8 cellular contexts compared by ENCODE assay signal in genomic region chr21:25708467-25709065, GRCh38. TPM values are rescaled to one million over a fixed set of nuclear protein-coding genes. Genes with fewer than 3 reads are reported as not detected.
DNase-seq lines count a peak whose midpoint lies in the region; ATAC-seq, FAIRE-seq and TF ChIP-seq lines count a peak whose summit lies in the region.

No MANE protein-coding gene starts in this region.

- no peaks in the 10 kb centered on the region for H3K79me2 ChIP-seq in endothelial cell of umbilical vein (ENCODE audit: control insufficient read depth, insufficient read depth, low read length)
- no peaks in the 10 kb centered on the region for H3K79me2 ChIP-seq in neural cell (replicated peaks; ENCODE audit: insufficient read depth, low read length)

- H3K4me1 ChIP-seq in BE2C (no peaks in the 10 kb centered on the region), endothelial cell of umbilical vein (ENCODE audit: control insufficient read depth, extremely low read depth, insufficient read depth, low read length) (no peaks in the 10 kb centered on the region), transverse colon (no peaks in the 10 kb centered on the region)

- H3K4me1 Mint-ChIP-seq in activated CD8-positive, alpha-beta T cell treated with anti-CD3 and anti-CD28 coated beads for 36 hours (ENCODE audit: low read depth), result no peaks in the 10 kb centered on the region

- no peak overlapping the region for H2AFZ ChIP-seq in endothelial cell of umbilical vein (ENCODE audit: low read depth, low read length)
- H2AFZ ChIP-seq in neural cell (ENCODE audit: low read depth, low read length), result no peak overlapping the region

- no peaks in the 10 kb centered on the region for H3K9me3 Mint-ChIP-seq in activated CD8-positive, alpha-beta T cell treated with anti-CD3 and anti-CD28 coated beads for 36 hours

- H3K4me2 ChIP-seq in endothelial cell of umbilical vein (ENCODE audit: insufficient read depth, low read length) (no peak overlapping the region), neural cell (ENCODE audit: low read length) (no peak overlapping the region)

- no peaks in the 10 kb centered on the region for H3K27me3 Mint-ChIP-seq in activated CD8-positive, alpha-beta T cell treated with anti-CD3 and anti-CD28 coated beads for 36 hours

- peak; percentile 50 for ATAC-seq in GM19035 (IDR thresholded peaks at IDR 0.05; ENCODE audit: unreplicated experiment)
- peak; percentile 55 for ATAC-seq in activated CD8-positive, alpha-beta T cell treated with anti-CD3 and anti-CD28 coated beads for 36 hours

- H3K27ac Mint-ChIP-seq in activated CD8-positive, alpha-beta T cell treated with anti-CD3 and anti-CD28 coated beads for 36 hours, result no peak overlapping the region

- H3K9me1 ChIP-seq in endothelial cell of umbilical vein (replicated peaks; ENCODE audit: control insufficient read depth, extremely low read depth, insufficient read depth, low read length), result no peaks in the 10 kb centered on the region

- intact Hi-C loops in activated CD8-positive, alpha-beta T cell treated with anti-CD3 and anti-CD28 coated beads for 36 hours (cut with micrococcal nuclease), result loop anchor here (1.0 to 2.0 kb wide), 2 partner anchors 100 to 288 kb away; no protein-coding TSS in a partner anchor
- intact Hi-C loops in endothelial cell of umbilical vein (cut with micrococcal nuclease), result loop anchor here (1.0 to 2.0 kb wide), 4 partner anchors 20 to 287 kb away; partner anchors contain the start of genes ATP5PF and GABPA
- intact Hi-C loops in transverse colon (cut with DNase I; ENCODE audit: low total_unique reads), result loop anchor here (2.0 kb wide), 1 partner anchor 100 kb away; no protein-coding TSS in a partner anchor

- no peaks in the 10 kb centered on the region for H3K36me3 ChIP-seq in BE2C
- no peaks in the 10 kb centered on the region for H3K36me3 ChIP-seq in endothelial cell of umbilical vein (ENCODE audit: control insufficient read depth in 2 of 2, extremely low read depth in 1 of 2, insufficient read depth in 2 of 2, low read length in 2 of 2)
- no peaks in the 10 kb centered on the region for H3K36me3 ChIP-seq in neural cell (ENCODE audit: insufficient read depth, low read length)
- no peaks in the 10 kb centered on the region for H3K36me3 ChIP-seq in transverse colon

- H3K9ac ChIP-seq in endothelial cell of umbilical vein (replicated peaks; ENCODE audit: extremely low read depth, insufficient read depth, low read length), result no peak overlapping the region
- H3K9ac ChIP-seq in neural cell (ENCODE audit: low read length), result no peak overlapping the region

- H3K27me3 ChIP-seq in BE2C (no peaks in the 10 kb centered on the region), endothelial cell of umbilical vein (ENCODE audit: control insufficient read depth in 2 of 2, insufficient read depth in 2 of 2, low read length in 2 of 2) (no peaks in the 10 kb centered on the region), neural cell (ENCODE audit: insufficient read depth, low read depth, low read length) (no peaks in the 10 kb centered on the region), transverse colon (no peaks in the 10 kb centered on the region)

- 49 to 58% methylated on average over 3 to 7 of the region's 7 CpGs for WGBS in transverse colon (ENCODE audit: low coverage in 1 of 2), 2 donors

- no peak overlapping the region for H3K4me3 Mint-ChIP-seq in activated CD8-positive, alpha-beta T cell treated with anti-CD3 and anti-CD28 coated beads for 36 hours

- H3K4me3 ChIP-seq in BE2C (ENCODE audit: low read depth, low read length), result no peak overlapping the region
- H3K4me3 ChIP-seq in endothelial cell of umbilical vein (replicated peaks in 1 of 3; ENCODE audit: insufficient read depth in 1 of 3, low read depth in 1 of 3, low read length in 3 of 3), result no peak overlapping the region
- no peak overlapping the region for H3K4me3 ChIP-seq in neural cell (ENCODE audit: low read length)
- no peak overlapping the region for H3K4me3 ChIP-seq in transverse colon

- BruUV-seq in endothelial cell of umbilical vein (replicated peaks; lab: Mats Ljungman, UMichigan), result no TSS peak

- TF ChIP-seq POLR2A in endothelial cell of umbilical vein (IDR thresholded peaks at IDR 0.05; ENCODE audit: low read depth, low read length) (no peak), transverse colon (IDR thresholded peaks at IDR 0.05) (no peak)

- CTCF ChIA-PET in activated CD8-positive, alpha-beta T cell treated with anti-CD3 and anti-CD28 coated beads for 36 hours (lab: Charles Lee), result interaction anchor here (0.7 to 4.3 kb wide), 19 partner anchors 8 to 444 kb away, joined by 3 to 79 read pairs (median 3); partner anchors contain the start of gene MRPL39
- CTCF ChIA-PET in endothelial cell of umbilical vein (lab: Charles Lee), result interaction anchor here (0.7 to 3.4 kb wide), 14 partner anchors 9 to 1028 kb away, joined by 3 to 29 read pairs (median 6); partner anchors contain the start of genes ATP5PF and GABPA

- peak; percentile 43 for DNase-seq in BE2C
- DNase-seq in NCI-H345 (lab: John Stamatoyannopoulos, UW), result peak; percentile 34
- DNase-seq in activated CD8-positive, alpha-beta T cell treated with anti-CD3 and anti-CD28 coated beads for 36 hours, result peak; percentile 69
- peak; percentile 56 for DNase-seq in endothelial cell of umbilical vein (ENCODE audit: low read depth, low spot score)
- peak; percentile 21 for DNase-seq in transverse colon
- DNase-seq in GDM1 (lab: John Stamatoyannopoulos, UW), result no peak

- no peaks in the 10 kb centered on the region for H3F3A ChIP-seq in neural cell (ENCODE audit: insufficient read depth, low read length, poor library complexity, severe bottlenecking)

- H3K27ac ChIP-seq in endothelial cell of umbilical vein (ENCODE audit: insufficient read depth, low read depth, low read length) (no peak overlapping the region), neural cell (ENCODE audit: low read length) (no peak overlapping the region), transverse colon (no peak overlapping the region)

- TF ChIP-seq RAD21 in neural cell (conservative IDR thresholded peaks at IDR 0.05), result peak; percentile 63

- H3K9me3 ChIP-seq in BE2C (no peaks in the 10 kb centered on the region), endothelial cell of umbilical vein (replicated peaks; ENCODE audit: control insufficient read depth, insufficient read depth, low read length) (no peaks in the 10 kb centered on the region), neural cell (ENCODE audit: low read length) (no peaks in the 10 kb centered on the region), transverse colon (no peaks in the 10 kb centered on the region)

- H3K9me2 ChIP-seq in neural cell (ENCODE audit: insufficient read depth, low read length), result no peaks in the 10 kb centered on the region

- dilution Hi-C loops in endothelial cell of umbilical vein (cut with MboI; ENCODE audit: extremely low pct_ligation_motif_present, low sequenced_read_pairs), result no loop called here

- in situ Hi-C loops in transverse colon (cut with MboI; ENCODE audit: low pct_ligation_motif_present in 1 of 4, low pct_unique_long_range_greater_than_20kb in 1 of 4, low sequenced_read_pairs in 3 of 4), result loop anchor here (5.0 to 25.0 kb wide), 4 partner anchors 84 to 104 kb away; partner anchors contain the start of gene MRPL39 (in 3 of the 4)

- H4K20me1 ChIP-seq in endothelial cell of umbilical vein (replicated peaks; ENCODE audit: control insufficient read depth, extremely low read depth, insufficient read depth, low read length) (no peaks in the 10 kb centered on the region), neural cell (ENCODE audit: insufficient read depth) (no peaks in the 10 kb centered on the region)

- no peaks in the 10 kb centered on the region for H3K36me3 Mint-ChIP-seq in activated CD8-positive, alpha-beta T cell treated with anti-CD3 and anti-CD28 coated beads for 36 hours (ENCODE audit: low read depth)

- TF ChIP-seq EP300 in neural cell (conservative IDR thresholded peaks at IDR 0.05; ENCODE audit: poor library complexity, severe bottlenecking) (no peak), transverse colon (IDR thresholded peaks at IDR 0.05; ENCODE audit: low read depth) (no peak)

- FAIRE-seq in endothelial cell of umbilical vein (lab: Jason Lieb, UNC), result peak; percentile 89

- TF ChIP-seq CTCF in BE2C (IDR thresholded peaks at IDR 0.05; ENCODE audit: low read depth, low read length), result peak; percentile 82
- TF ChIP-seq CTCF in activated CD8-positive, alpha-beta T cell treated with anti-CD3 and anti-CD28 coated beads for 36 hours (IDR thresholded peaks at IDR 0.05), result peak; percentile 90
- peak; percentile 57 to 65 for TF ChIP-seq CTCF in endothelial cell of umbilical vein (IDR thresholded peaks at IDR 0.05; ENCODE audit: extremely low read depth in 1 of 2, insufficient read depth in 1 of 2, low read depth in 1 of 2, low read length in 2 of 2)
- peak; percentile 75 for TF ChIP-seq CTCF in neural cell (IDR thresholded peaks at IDR 0.05; ENCODE audit: poor library complexity, severe bottlenecking)
- TF ChIP-seq CTCF in transverse colon (IDR thresholded peaks at IDR 0.05), result peak; percentile 71 to 84 (median 78)

- POLR2A ChIA-PET in activated CD8-positive, alpha-beta T cell treated with anti-CD3 and anti-CD28 coated beads for 36 hours (lab: Charles Lee), result interaction anchor here (1.0 kb wide), 1 partner anchor 100 kb away, joined by 3 read pairs; no protein-coding TSS in a partner anchor
- POLR2A ChIA-PET in endothelial cell of umbilical vein (lab: Charles Lee), result no interaction called here

RNA-seq across cellular contexts. Expression of gene ATP5PF, which starts 26.1 kb away (rescaled TPM):
- polyA plus RNA-seq in BE2C (2012; ENCODE audit: insufficient read depth, insufficient read length, low read depth), result 160 TPM
- total RNA-seq in activated CD8-positive, alpha-beta T cell treated with anti-CD3 and anti-CD28 coated beads for 36 hours, result 100 to 1,000 TPM; 154 to 159 TPM
- total RNA-seq in endothelial cell of umbilical vein (132 and 141 TPM in 2 replicates), transverse colon (100 to 1,000 TPM in 1 of 4 donors, 10 to 100 TPM in 3; 56.9 to 147 (median 78.4) TPM)
- polyA plus RNA-seq in endothelial cell of umbilical vein (155 and 194 TPM in 2 replicates), neural cell (258 and 274 TPM in 2 replicates)
- 191 and 201 TPM in 2 replicates for polyA plus RNA-seq in endothelial cell of umbilical vein (2011; cell fraction: cytosol; rRNA removed)
- 46.9 and 53.5 TPM in 2 replicates for polyA plus RNA-seq in endothelial cell of umbilical vein (2011; cell fraction: nucleus; rRNA removed)
- 225 and 295 TPM in 2 replicates for polyA plus RNA-seq in endothelial cell of umbilical vein (2012)
- polyA minus RNA-seq in endothelial cell of umbilical vein (32.8 and 35.2 TPM in 2 replicates), neural cell (48.0 and 76.2 TPM in 2 replicates)
- 39.7 TPM for polyA minus RNA-seq in endothelial cell of umbilical vein (2011; cell fraction: cytosol; rRNA and poly(A)+ RNA removed)
- polyA minus RNA-seq in endothelial cell of umbilical vein (2011; cell fraction: nucleus; rRNA and poly(A)+ RNA removed), result 19.7 and 20.5 TPM in 2 replicates

RNA-seq across cellular contexts. Expression of gene GABPA, which starts 26.2 kb away (rescaled TPM):
- polyA plus RNA-seq in BE2C (2012; ENCODE audit: insufficient read depth, insufficient read length, low read depth), result 22.9 TPM
- total RNA-seq in activated CD8-positive, alpha-beta T cell treated with anti-CD3 and anti-CD28 coated beads for 36 hours, result 10 to 100 TPM; 21.8 to 24.9 TPM
- total RNA-seq in endothelial cell of umbilical vein, result 21.0 and 24.1 TPM in 2 replicates
- polyA plus RNA-seq in endothelial cell of umbilical vein, result 4.1 and 5.8 TPM in 2 replicates
- polyA plus RNA-seq in endothelial cell of umbilical vein (2011; cell fraction: cytosol; rRNA removed), result 8.5 and 9.3 TPM in 2 replicates
- polyA plus RNA-seq in endothelial cell of umbilical vein (2011; cell fraction: nucleus; rRNA removed), result 15.3 and 16.3 TPM in 2 replicates
- polyA plus RNA-seq in endothelial cell of umbilical vein (2012), result 14.7 and 18.1 TPM in 2 replicates
- 7.0 and 7.2 TPM in 2 replicates for polyA minus RNA-seq in endothelial cell of umbilical vein
- 14.7 TPM for polyA minus RNA-seq in endothelial cell of umbilical vein (2011; cell fraction: cytosol; rRNA and poly(A)+ RNA removed)
- polyA minus RNA-seq in endothelial cell of umbilical vein (2011; cell fraction: nucleus; rRNA and poly(A)+ RNA removed), result 7.6 and 12.1 TPM in 2 replicates
- 41.1 and 45.4 TPM in 2 replicates for polyA plus RNA-seq in neural cell
- 57.1 and 58.4 TPM in 2 replicates for polyA minus RNA-seq in neural cell
- total RNA-seq in transverse colon, result 10 to 100 TPM in 3 of 4 donors, 1 to 10 TPM in 1; 5.4 to 23.3 (median 18.6) TPM
